ENCODE assay signal across 19 cellular contexts in genomic region chr10:62778125-62778524, GRCh38. TPM values are rescaled to one million over a fixed set of nuclear protein-coding genes. Genes with fewer than 3 reads are reported as not detected.
DNase-seq lines count a peak whose midpoint lies in the region; ATAC-seq and TF ChIP-seq lines count a peak whose summit lies in the region.
"Had no signal": no experiment of that assay in that cellular context is flagged by ENCODE, and none has a peak within 500 bp of the region (broad histone marks: within the 10 kb centered on the region; RNA-seq: fewer than 3 reads in every experiment).

No MANE protein-coding gene starts in this region.

- H3K27me3 ChIP-seq in MG63 (no peaks in the 10 kb centered on the region), H7 (ENCODE audit: control insufficient read depth, insufficient read depth, low read length) (no peaks in the 10 kb centered on the region)

- peak; percentile 28 for ATAC-seq in activated CD8-positive, alpha-beta T cell treated with anti-CD3 and anti-CD28 coated beads for 36 hours
- ATAC-seq in activated CD8-positive, alpha-beta T cell treated with anti-CD3 and anti-CD28 coated beads, Interleukin-2, amount 10 ng/mL, durations not matched to agents 7 days and 5 days, result no peak
- ATAC-seq in GM19023 (IDR thresholded peaks at IDR 0.05; ENCODE audit: unreplicated experiment) (peak; percentile 48), HG02981 (IDR thresholded peaks at IDR 0.05; ENCODE audit: unreplicated experiment) (peak; percentile 52), memory B cell (ENCODE audit: low read depth) (no peak)
- ATAC-seq: effector memory CD8-positive, alpha-beta T cell; left ventricle myocardium superior; Panc1 had no signal

- H3K9me3 Mint-ChIP-seq in activated CD8-positive, alpha-beta T cell treated with anti-CD3 and anti-CD28 coated beads for 36 hours, result peaks cover 2% of the 10 kb centered on the region
- H3K9me3 Mint-ChIP-seq in activated CD8-positive, alpha-beta T cell treated with anti-CD3 and anti-CD28 coated beads, Interleukin-2, amount 10 ng/mL, durations not matched to agents 7 days and 5 days (ENCODE audit: insufficient read depth), result no peaks in the 10 kb centered on the region
- no peaks in the 10 kb centered on the region for H3K9me3 Mint-ChIP-seq in memory B cell
- H3K9me3 Mint-ChIP-seq: activated naive CD8-positive, alpha-beta T cell treated with anti-CD3 and anti-CD28 coated beads, Interleukin-2, amount 10 ng/mL, durations not matched to agents 7 days and 5 days; CD4-positive, alpha-beta T cell; effector memory CD8-positive, alpha-beta T cell had no signal

- CTCF ChIA-PET in activated CD8-positive, alpha-beta T cell treated with anti-CD3 and anti-CD28 coated beads for 36 hours (lab: Charles Lee), result interaction anchor here (2.8 kb wide), 1 partner anchor 97 kb away, joined by 18 read pairs; no protein-coding TSS in a partner anchor
- CTCF ChIA-PET in activated CD8-positive, alpha-beta T cell treated with anti-CD3 and anti-CD28 coated beads, Interleukin-2, amount 10 ng/mL, durations not matched to agents 7 days and 5 days (lab: Charles Lee), result interaction anchor here (1.4 to 1.5 kb wide), 2 partner anchors 44 to 184 kb away, joined by 3 to 6 read pairs; no protein-coding TSS in a partner anchor

- H3K9me3 ChIP-seq in MG63, result no peaks in the 10 kb centered on the region

- H3K27ac Mint-ChIP-seq in activated CD8-positive, alpha-beta T cell treated with anti-CD3 and anti-CD28 coated beads for 36 hours, result peak overlapping the region; percentile 8
- no peak overlapping the region for H3K27ac Mint-ChIP-seq in activated CD8-positive, alpha-beta T cell treated with anti-CD3 and anti-CD28 coated beads, Interleukin-2, amount 10 ng/mL, durations not matched to agents 7 days and 5 days
- peak overlapping the region; percentile 76 for H3K27ac Mint-ChIP-seq in memory B cell
- H3K27ac Mint-ChIP-seq: activated naive CD8-positive, alpha-beta T cell treated with anti-CD3 and anti-CD28 coated beads, Interleukin-2, amount 10 ng/mL, durations not matched to agents 7 days and 5 days; progenitor cell of endocrine pancreas had no signal

- H3K27me3 Mint-ChIP-seq in activated CD8-positive, alpha-beta T cell treated with anti-CD3 and anti-CD28 coated beads for 36 hours, result no peaks in the 10 kb centered on the region
- H3K27me3 Mint-ChIP-seq in activated CD8-positive, alpha-beta T cell treated with anti-CD3 and anti-CD28 coated beads, Interleukin-2, amount 10 ng/mL, durations not matched to agents 7 days and 5 days (ENCODE audit: low read depth), result peaks cover 16% of the 10 kb centered on the region
- H3K27me3 Mint-ChIP-seq in memory B cell, result no peaks in the 10 kb centered on the region
- H3K27me3 Mint-ChIP-seq: CD4-positive, alpha-beta T cell; progenitor cell of endocrine pancreas had no signal

- H3K4me3 ChIP-seq in MG63 (no peak overlapping the region), H7 (ENCODE audit: insufficient read depth, low read depth, low read length) (no peak overlapping the region)

- no peak overlapping the region for H3K4me3 Mint-ChIP-seq in activated CD8-positive, alpha-beta T cell treated with anti-CD3 and anti-CD28 coated beads for 36 hours
- no peak overlapping the region for H3K4me3 Mint-ChIP-seq in activated CD8-positive, alpha-beta T cell treated with anti-CD3 and anti-CD28 coated beads, Interleukin-2, amount 10 ng/mL, durations not matched to agents 7 days and 5 days
- no peak overlapping the region for H3K4me3 Mint-ChIP-seq in memory B cell
- H3K4me3 Mint-ChIP-seq: activated naive CD8-positive, alpha-beta T cell treated with anti-CD3 and anti-CD28 coated beads, Interleukin-2, amount 10 ng/mL, durations not matched to agents 7 days and 5 days; CD4-positive, alpha-beta T cell had no signal

- intact Hi-C loops in activated CD8-positive, alpha-beta T cell treated with anti-CD3 and anti-CD28 coated beads for 36 hours (cut with micrococcal nuclease), result loop anchor here (2.0 kb wide), 1 partner anchor 33 kb away; no protein-coding TSS in a partner anchor

- POLR2A ChIA-PET in activated CD8-positive, alpha-beta T cell treated with anti-CD3 and anti-CD28 coated beads for 36 hours (lab: Charles Lee), result interaction anchor here (1.5 to 3.2 kb wide), 3 partner anchors 27 to 44 kb away, joined by 3 to 15 read pairs (median 15); partner anchors contain the start of gene ADO
- POLR2A ChIA-PET in activated CD8-positive, alpha-beta T cell treated with anti-CD3 and anti-CD28 coated beads, Interleukin-2, amount 10 ng/mL, durations not matched to agents 7 days and 5 days (lab: Charles Lee), result no interaction called here

- H3K36me3 Mint-ChIP-seq in activated CD8-positive, alpha-beta T cell treated with anti-CD3 and anti-CD28 coated beads for 36 hours (ENCODE audit: low read depth), result no peaks in the 10 kb centered on the region
- H3K36me3 Mint-ChIP-seq in activated CD8-positive, alpha-beta T cell treated with anti-CD3 and anti-CD28 coated beads, Interleukin-2, amount 10 ng/mL, durations not matched to agents 7 days and 5 days (ENCODE audit: low read depth), result no peaks in the 10 kb centered on the region
- H3K36me3 Mint-ChIP-seq in memory B cell, result no peaks in the 10 kb centered on the region
- H3K36me3 Mint-ChIP-seq: naive B cell had no signal

- H3K4me1 Mint-ChIP-seq in activated CD8-positive, alpha-beta T cell treated with anti-CD3 and anti-CD28 coated beads for 36 hours (ENCODE audit: low read depth), result peaks cover 45% of the 10 kb centered on the region
- H3K4me1 Mint-ChIP-seq in activated CD8-positive, alpha-beta T cell treated with anti-CD3 and anti-CD28 coated beads, Interleukin-2, amount 10 ng/mL, durations not matched to agents 7 days and 5 days (ENCODE audit: low read depth), result peaks cover 24% of the 10 kb centered on the region
- H3K4me1 Mint-ChIP-seq in memory B cell, result peaks cover 20% of the 10 kb centered on the region

- TF ChIP-seq CTCF in activated CD8-positive, alpha-beta T cell treated with anti-CD3 and anti-CD28 coated beads for 36 hours (IDR thresholded peaks at IDR 0.05), result no peak

- DNase-seq in activated CD8-positive, alpha-beta T cell treated with anti-CD3 and anti-CD28 coated beads for 36 hours, result peak; percentile 37
- DNase-seq in activated CD8-positive, alpha-beta T cell treated with anti-CD3 and anti-CD28 coated beads, Interleukin-2, amount 10 ng/mL, durations not matched to agents 7 days and 5 days, result no peak
- DNase-seq in memory B cell (ENCODE audit: low spot score in 2 of 2) (no peak), MG63 (no peak), H7 (no peak)
- DNase-seq in central memory CD4-positive, alpha-beta T cell, result no peak
- DNase-seq: activated naive CD8-positive, alpha-beta T cell treated with anti-CD3 and anti-CD28 coated beads, Interleukin-2, amount 10 ng/mL, durations not matched to agents 7 days and 5 days; CD4-positive, alpha-beta T cell; DND-41; effector memory CD8-positive, alpha-beta T cell; left ventricle myocardium superior; naive B cell; NCI-H2029 treated with DMSO at 0.1 percent for 48 hours; NCI-H526 treated with DMSO at 0.1 percent for 48 hours; stimulated activated CD4-positive, alpha-beta T cell treated with anti-CD3 and anti-CD28 coated beads, Interleukin-12 subunit alpha, Interleukin-12 subunit beta, amount 100 ng/mL, for 4 hours had no signal

- H3K36me3 ChIP-seq in MG63 (no peaks in the 10 kb centered on the region), H7 (replicated peaks; ENCODE audit: control insufficient read depth, insufficient read depth, low read length) (no peaks in the 10 kb centered on the region)

RNA-seq across cellular contexts. Expression of gene ADO, which starts 26.4 kb away (rescaled TPM):
- 10 to 100 TPM; 28.0 to 28.9 TPM for total RNA-seq in activated CD8-positive, alpha-beta T cell treated with anti-CD3 and anti-CD28 coated beads for 36 hours
- total RNA-seq in activated CD8-positive, alpha-beta T cell treated with anti-CD3 and anti-CD28 coated beads, Interleukin-2, amount 10 ng/mL, durations not matched to agents 7 days and 5 days, result 10 to 100 TPM; 22.2 to 22.6 TPM
- total RNA-seq in MG63 (2014; rRNA removed; shearing (Covaris generic); ENCODE audit: low replicate concordance), result 20.2 and 20.8 TPM in 2 replicates
- 48.5 and 51.0 TPM in 2 replicates for total RNA-seq in H7 (2014; rRNA removed; shearing (Covaris generic))

RNA-seq across cellular contexts. Expression of gene EGR2, which starts 38.0 kb away (rescaled TPM):
- 10 to 100 TPM; 45.6 to 46.6 TPM for total RNA-seq in activated CD8-positive, alpha-beta T cell treated with anti-CD3 and anti-CD28 coated beads for 36 hours
- 1 to 10 TPM in 1 of 2 experiments, under 1 TPM in 1; 0.50 to 1.3 TPM for total RNA-seq in activated CD8-positive, alpha-beta T cell treated with anti-CD3 and anti-CD28 coated beads, Interleukin-2, amount 10 ng/mL, durations not matched to agents 7 days and 5 days
- 0.56 TPM in 1 of 2 replicates, not detected in the other for total RNA-seq in MG63 (2014; rRNA removed; shearing (Covaris generic); ENCODE audit: low replicate concordance)
- total RNA-seq in H7 (2014; rRNA removed; shearing (Covaris generic)), result 0.14 and 0.96 TPM in 2 replicates

Comparison
In these comparisons a context has a peak if more than half of its experiments do, and no peak if none do; other contexts are left out.
1. ATAC-seq: peak in activated CD8-positive, alpha-beta T cell treated with anti-CD3 and anti-CD28 coated beads for 36 hours (single experiment), GM19023 (single experiment) and HG02981 (single experiment); none in activated CD8-positive, alpha-beta T cell treated with anti-CD3 and anti-CD28 coated beads, Interleukin-2, amount 10 ng/mL, durations not matched to agents 7 days and 5 days (single experiment) and memory B cell (single experiment).
2. RNA of gene EGR2, which starts 38.0 kb away (total RNA-seq): 45.6 to 46.6 TPM in activated CD8-positive, alpha-beta T cell treated with anti-CD3 and anti-CD28 coated beads for 36 hours; 0.50 to 1.3 TPM in activated CD8-positive, alpha-beta T cell treated with anti-CD3 and anti-CD28 coated beads, Interleukin-2, amount 10 ng/mL, durations not matched to agents 7 days and 5 days, 0.56 TPM in MG63 and 0.14 to 0.96 TPM in H7; every median in the first group is over 10 times any median in the second.